9 cellular contexts compared by ENCODE assay signal in the genomic region with DNA sequence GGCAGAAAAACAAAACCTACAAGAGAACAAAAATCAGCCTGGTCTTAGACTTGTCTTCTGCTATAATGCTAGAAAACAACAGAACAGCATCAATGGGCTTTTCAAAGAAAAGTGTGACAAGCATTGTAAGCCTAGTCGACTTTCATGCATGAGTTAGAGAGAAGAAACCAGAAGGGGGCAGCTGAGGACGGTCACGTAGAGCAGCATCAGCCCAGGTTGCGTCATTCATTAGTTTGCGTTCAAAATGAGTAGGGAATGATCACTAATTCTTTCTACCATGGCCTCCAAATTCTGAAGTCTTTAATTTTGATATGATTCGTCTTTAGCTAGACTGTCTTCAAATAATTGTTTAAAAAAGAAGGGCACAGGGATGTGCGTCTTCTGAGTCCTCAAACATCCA. TPM values are rescaled to one million over a fixed set of nuclear protein-coding genes. Genes with fewer than 3 reads are reported as not detected.
DNase-seq lines count a peak whose midpoint lies in the region; ATAC-seq and TF ChIP-seq lines count a peak whose summit lies in the region.
"Had no signal": no experiment of that assay in that cellular context is flagged by ENCODE, and none has a peak within 500 bp of the region (broad histone marks: within the 10 kb centered on the region; RNA-seq: fewer than 3 reads in every experiment).

No MANE protein-coding gene starts in this region.

- CTCF ChIA-PET in activated CD4-positive, alpha-beta T cell treated with anti-CD3 and anti-CD28 coated beads, Interleukin-2, amount 10 ng/mL, durations not matched to agents 7 days and 5 days (lab: Charles Lee) = no interaction called here

- POLR2A ChIA-PET in activated CD4-positive, alpha-beta T cell treated with anti-CD3 and anti-CD28 coated beads, Interleukin-2, amount 10 ng/mL, durations not matched to agents 7 days and 5 days (lab: Charles Lee) = no interaction called here

- H3K27me3 Mint-ChIP-seq in activated CD4-positive, alpha-beta T cell treated with anti-CD3 and anti-CD28 coated beads, Interleukin-2, amount 10 ng/mL, durations not matched to agents 24 days and 14 days = no peaks in the 10 kb centered on the region
- H3K27me3 Mint-ChIP-seq in activated CD4-positive, alpha-beta T cell treated with anti-CD3 and anti-CD28 coated beads, Interleukin-2, amount 10 ng/mL, durations not matched to agents 7 days and 5 days = no peaks in the 10 kb centered on the region
- H3K27me3 Mint-ChIP-seq in activated T-helper 17 cell treated with anti-CD3 and anti-CD28 coated beads, Interleukin-2, amount 50 U/mL, for 72 hours = no peaks in the 10 kb centered on the region

- H3K4me1 Mint-ChIP-seq in activated CD4-positive, alpha-beta T cell treated with anti-CD3 and anti-CD28 coated beads, Interleukin-2, amount 10 ng/mL, durations not matched to agents 24 days and 14 days = peaks cover 19% of the 10 kb centered on the region
- peaks cover 13% of the 10 kb centered on the region for H3K4me1 Mint-ChIP-seq in activated CD4-positive, alpha-beta T cell treated with anti-CD3 and anti-CD28 coated beads, Interleukin-2, amount 10 ng/mL, durations not matched to agents 7 days and 5 days
- H3K4me1 Mint-ChIP-seq in activated T-helper 17 cell treated with anti-CD3 and anti-CD28 coated beads, Interleukin-2, amount 50 U/mL, for 72 hours = peaks cover 8% of the 10 kb centered on the region

- intact Hi-C loops in activated CD4-positive, alpha-beta T cell treated with anti-CD3 and anti-CD28 coated beads, Interleukin-2, amount 10 ng/mL, durations not matched to agents 24 days and 14 days (cut with micrococcal nuclease) = no loop called here

- TF ChIP-seq CTCF in cardiac fibroblast (IDR thresholded peaks at IDR 0.05; ENCODE audit: low read depth, low read length) = peak; percentile 37

- no peaks in the 10 kb centered on the region for H3K9me3 Mint-ChIP-seq in activated CD4-positive, alpha-beta T cell treated with anti-CD3 and anti-CD28 coated beads, Interleukin-2, amount 10 ng/mL, durations not matched to agents 24 days and 14 days
- no peaks in the 10 kb centered on the region for H3K9me3 Mint-ChIP-seq in activated CD4-positive, alpha-beta T cell treated with anti-CD3 and anti-CD28 coated beads, Interleukin-2, amount 10 ng/mL, durations not matched to agents 7 days and 5 days
- no peaks in the 10 kb centered on the region for H3K9me3 Mint-ChIP-seq in activated T-helper 17 cell treated with anti-CD3 and anti-CD28 coated beads, Interleukin-2, amount 50 U/mL, for 72 hours

- no peak overlapping the region for H3K27ac Mint-ChIP-seq in activated CD4-positive, alpha-beta T cell treated with anti-CD3 and anti-CD28 coated beads, Interleukin-2, amount 10 ng/mL, durations not matched to agents 24 days and 14 days
- no peak overlapping the region for H3K27ac Mint-ChIP-seq in activated CD4-positive, alpha-beta T cell treated with anti-CD3 and anti-CD28 coated beads, Interleukin-2, amount 10 ng/mL, durations not matched to agents 7 days and 5 days
- H3K27ac Mint-ChIP-seq in activated T-helper 17 cell treated with anti-CD3 and anti-CD28 coated beads, Interleukin-2, amount 50 U/mL, for 72 hours = no peak overlapping the region

- no peak for ATAC-seq in activated T-helper 17 cell treated with anti-CD3 and anti-CD28 coated beads, Interleukin-2, amount 50 U/mL, for 72 hours (replicated peaks)
- ATAC-seq in GM21515 (IDR thresholded peaks at IDR 0.05; ENCODE audit: unreplicated experiment) = no peak
- ATAC-seq in HG02642 (IDR thresholded peaks at IDR 0.05; ENCODE audit: poor library complexity, unreplicated experiment) = no peak

- peaks cover 12% of the 10 kb centered on the region for H3K36me3 Mint-ChIP-seq in activated CD4-positive, alpha-beta T cell treated with anti-CD3 and anti-CD28 coated beads, Interleukin-2, amount 10 ng/mL, durations not matched to agents 24 days and 14 days (ENCODE audit: low read depth)
- H3K36me3 Mint-ChIP-seq in activated CD4-positive, alpha-beta T cell treated with anti-CD3 and anti-CD28 coated beads, Interleukin-2, amount 10 ng/mL, durations not matched to agents 7 days and 5 days (ENCODE audit: low read depth) = peaks cover 4% of the 10 kb centered on the region
- H3K36me3 Mint-ChIP-seq in activated T-helper 17 cell treated with anti-CD3 and anti-CD28 coated beads, Interleukin-2, amount 50 U/mL, for 72 hours (ENCODE audit: low read depth) = peaks cover 56% of the 10 kb centered on the region

- H3K4me3 ChIP-seq in cardiac fibroblast (replicated peaks in 1 of 2; ENCODE audit: low read depth in 2 of 2, low read length in 2 of 2) = no peak overlapping the region

- no peak overlapping the region for H3K4me3 Mint-ChIP-seq in activated CD4-positive, alpha-beta T cell treated with anti-CD3 and anti-CD28 coated beads, Interleukin-2, amount 10 ng/mL, durations not matched to agents 24 days and 14 days
- no peak overlapping the region for H3K4me3 Mint-ChIP-seq in activated CD4-positive, alpha-beta T cell treated with anti-CD3 and anti-CD28 coated beads, Interleukin-2, amount 10 ng/mL, durations not matched to agents 7 days and 5 days
- H3K4me3 Mint-ChIP-seq in activated T-helper 17 cell treated with anti-CD3 and anti-CD28 coated beads, Interleukin-2, amount 50 U/mL, for 72 hours = no peak overlapping the region

- DNase-seq in activated CD4-positive, alpha-beta T cell treated with anti-CD3 and anti-CD28 coated beads, Interleukin-2, amount 10 ng/mL, durations not matched to agents 24 days and 14 days = peak; percentile 63
- no peak for DNase-seq in activated CD4-positive, alpha-beta T cell treated with anti-CD3 and anti-CD28 coated beads, Interleukin-2, amount 10 ng/mL, durations not matched to agents 7 days and 5 days
- peak; percentile 34 to 47 for DNase-seq in NCI-H1930 (lab: John Stamatoyannopoulos, UW)
- DNase-seq in cardiac fibroblast (ENCODE audit: low read depth in 2 of 2) = peak; percentile 63 to 69
- peak; percentile 69 for DNase-seq in renal cortical epithelial cell (ENCODE audit: low read depth)

RNA-seq across cellular contexts. Expression of gene ISCA1, which starts 4.7 kb away (rescaled TPM):
- 29.4 and 30.1 TPM in 2 replicates for total RNA-seq in activated CD4-positive, alpha-beta T cell treated with anti-CD3 and anti-CD28 coated beads, Interleukin-2, amount 10 ng/mL, durations not matched to agents 24 days and 14 days
- total RNA-seq in activated CD4-positive, alpha-beta T cell treated with anti-CD3 and anti-CD28 coated beads, Interleukin-2, amount 10 ng/mL, durations not matched to agents 7 days and 5 days = 10 to 100 TPM; 16.8 to 19.5 TPM
- 43.9 and 47.1 TPM in 2 replicates for total RNA-seq in renal cortical epithelial cell
- total RNA-seq in activated T-helper 17 cell treated with anti-CD3 and anti-CD28 coated beads, Interleukin-2, amount 50 U/mL, for 72 hours = 10 to 100 TPM; 33.2 to 34.6 TPM

RNA-seq across cellular contexts. Expression of gene C9orf153, which starts 27.6 kb away (rescaled TPM):
- 0.33 and 0.45 TPM in 2 replicates for total RNA-seq in activated CD4-positive, alpha-beta T cell treated with anti-CD3 and anti-CD28 coated beads, Interleukin-2, amount 10 ng/mL, durations not matched to agents 24 days and 14 days
- total RNA-seq in activated CD4-positive, alpha-beta T cell treated with anti-CD3 and anti-CD28 coated beads, Interleukin-2, amount 10 ng/mL, durations not matched to agents 7 days and 5 days = under 1 TPM; 0.12 to 0.35 TPM
- 0.15 TPM in 1 of 2 replicates, not detected in the other for total RNA-seq in renal cortical epithelial cell
- total RNA-seq in activated T-helper 17 cell treated with anti-CD3 and anti-CD28 coated beads, Interleukin-2, amount 50 U/mL, for 72 hours = 1 to 10 TPM in 1 of 2 donors, under 1 TPM in 1; 0.26 to 1.0 TPM
- total RNA-seq: Daoy had no signal
